Comparison of ENCODE assay signal across 14 cellular contexts in genomic region chr2:108403494-108403893, GRCh38. TPM values are rescaled to one million over a fixed set of nuclear protein-coding genes. Genes with fewer than 3 reads are reported as not detected.
DNase-seq lines count a peak whose midpoint lies in the region; ATAC-seq and TF ChIP-seq lines count a peak whose summit lies in the region.
"Had no signal": no experiment of that assay in that cellular context is flagged by ENCODE, and none has a peak within 500 bp of the region (broad histone marks: within the 10 kb centered on the region; RNA-seq: fewer than 3 reads in every experiment).

No MANE protein-coding gene starts in this region.

- H3K36me3 ChIP-seq in BE2C (no peaks in the 10 kb centered on the region), HUES64 (ENCODE audit: insufficient read depth, low read length) (no peaks in the 10 kb centered on the region), endodermal cell (ENCODE audit: control insufficient read depth, insufficient read depth, low read length) (no peaks in the 10 kb centered on the region), mesendoderm (ENCODE audit: control insufficient read depth, insufficient read depth, low read length) (no peaks in the 10 kb centered on the region), sigmoid colon (no peaks in the 10 kb centered on the region)
- H3K36me3 ChIP-seq: heart left ventricle had no signal

- ATAC-seq in HG02981 (IDR thresholded peaks at IDR 0.05; ENCODE audit: unreplicated experiment) = no peak
- ATAC-seq: heart left ventricle; stimulated activated naive CD8-positive, alpha-beta T cell treated with anti-CD3 and anti-CD28 coated beads, Interleukin-15, amount 100 ng/mL, for 72 hours had no signal

- H3K27ac Mint-ChIP-seq in endodermal cell = peak overlapping the region; percentile 66
- no peak overlapping the region for H3K27ac Mint-ChIP-seq in type B pancreatic cell
- H3K27ac Mint-ChIP-seq: activated naive CD8-positive, alpha-beta T cell treated with anti-CD3 and anti-CD28 coated beads, Interleukin-2, amount 10 ng/mL, durations not matched to agents 7 days and 5 days; memory B cell; stimulated activated naive CD8-positive, alpha-beta T cell treated with anti-CD3 and anti-CD28 coated beads, Interleukin-15, amount 100 ng/mL, for 72 hours had no signal

- H2BK120ac ChIP-seq in mesendoderm (ENCODE audit: low read depth, low read length) = no peak overlapping the region

- no peaks in the 10 kb centered on the region for H3K79me1 ChIP-seq in mesendoderm (ENCODE audit: low read length)

- intact Hi-C loops in sigmoid colon (cut with DNase I) = no loop called here

- 35% methylated on average over 7 of the region's 7 CpGs for WGBS in HUES64
- 8 to 58% methylated on average over 2 to 7 of the region's 7 CpGs for WGBS in endodermal cell (ENCODE audit: insufficient coverage in 1 of 2, insufficient read length in 1 of 2), 2 experiments
- no CpG with 5 or more reads among the region's 7 CpGs for WGBS in mesendoderm (ENCODE audit: extremely low coverage, insufficient coverage, low lambda C conversion rate)
- WGBS in sigmoid colon, 2 donors = 61 to 81% methylated on average over 7 of the region's 7 CpGs

- H3K4me3 ChIP-seq in BE2C (ENCODE audit: low read depth, low read length) (no peak overlapping the region), HUES64 (ENCODE audit: low read length) (no peak overlapping the region), endodermal cell (ENCODE audit: low read length) (no peak overlapping the region), mesendoderm (ENCODE audit: low read length) (no peak overlapping the region), sigmoid colon (no peak overlapping the region)
- H3K4me3 ChIP-seq: heart left ventricle had no signal

- H3K27me3 Mint-ChIP-seq in endodermal cell (ENCODE audit: insufficient read depth) (no peaks in the 10 kb centered on the region), type B pancreatic cell (no peaks in the 10 kb centered on the region)

- H3K4me2 ChIP-seq in mesendoderm (ENCODE audit: low read length) = no peak overlapping the region

- H3K4me1 ChIP-seq in BE2C (no peaks in the 10 kb centered on the region), HUES64 (ENCODE audit: insufficient read depth, low read length) (no peaks in the 10 kb centered on the region), endodermal cell (ENCODE audit: control insufficient read depth, insufficient read depth, low read length) (no peaks in the 10 kb centered on the region), mesendoderm (ENCODE audit: control insufficient read depth, low read depth, low read length) (no peaks in the 10 kb centered on the region), sigmoid colon (no peaks in the 10 kb centered on the region)
- H3K4me1 ChIP-seq: heart left ventricle had no signal

- H2BK5ac ChIP-seq in mesendoderm (ENCODE audit: low read length) = no peak overlapping the region

- TF ChIP-seq CTCF in BE2C (IDR thresholded peaks at IDR 0.05; ENCODE audit: low read depth, low read length) (no peak), endodermal cell (conservative IDR thresholded peaks at IDR 0.05) (no peak), type B pancreatic cell (conservative IDR thresholded peaks at IDR 0.05) (no peak), sigmoid colon (IDR thresholded peaks at IDR 0.05) (no peak)

- H2BK15ac ChIP-seq in mesendoderm (replicated peaks; ENCODE audit: low read depth) = no peak overlapping the region

- H3K9ac ChIP-seq in HUES64 (ENCODE audit: low read depth, low read length) (no peak overlapping the region), endodermal cell (ENCODE audit: extremely low read depth, low read length, poor library complexity, severe bottlenecking) (no peak overlapping the region), mesendoderm (ENCODE audit: low read length) (no peak overlapping the region)

- H3K4me3 Mint-ChIP-seq in endodermal cell = no peak overlapping the region
- H3K4me3 Mint-ChIP-seq in type B pancreatic cell = no peak overlapping the region
- H3K4me3 Mint-ChIP-seq: activated naive CD8-positive, alpha-beta T cell treated with anti-CD3 and anti-CD28 coated beads, Interleukin-2, amount 10 ng/mL, durations not matched to agents 7 days and 5 days; memory B cell; stimulated activated naive CD8-positive, alpha-beta T cell treated with anti-CD3 and anti-CD28 coated beads, Interleukin-15, amount 100 ng/mL, for 72 hours had no signal

- peaks cover 6% of the 10 kb centered on the region for H3K36me3 Mint-ChIP-seq in endodermal cell (ENCODE audit: low read depth)
- H3K36me3 Mint-ChIP-seq in type B pancreatic cell = peaks cover 15% of the 10 kb centered on the region

- TF ChIP-seq POLR2A in sigmoid colon (IDR thresholded peaks at IDR 0.05) = no peak

- DNase-seq in BE2C (peak; percentile 46), endodermal cell (peak; percentile 92), mesendoderm (peak; percentile 95), UCSD-AML1 (lab: John Stamatoyannopoulos, UW; ENCODE audit: unreplicated experiment) (no peak), type B pancreatic cell (ENCODE audit: extremely low spot score, unreplicated experiment) (no peak), sigmoid colon (no peak)
- DNase-seq: activated naive CD8-positive, alpha-beta T cell treated with anti-CD3 and anti-CD28 coated beads, Interleukin-2, amount 10 ng/mL, durations not matched to agents 7 days and 5 days; heart left ventricle; NCI-H1105 treated with DMSO at 0.1 percent for 48 hours; NCI-H524 treated with DMSO at 0.1 percent for 48 hours; stimulated activated naive CD8-positive, alpha-beta T cell treated with anti-CD3 and anti-CD28 coated beads, Interleukin-15, amount 100 ng/mL, for 72 hours had no signal

- peak overlapping the region; percentile 60; the same call in 1 of the 2 replicates for H3K27ac ChIP-seq in HUES64 (ENCODE audit: low read depth, low read length)
- H3K27ac ChIP-seq in endodermal cell (ENCODE audit: low read depth, low read length) = no peak overlapping the region
- H3K27ac ChIP-seq in mesendoderm (ENCODE audit: low read depth, low read length) = peak overlapping the region; percentile 76
- H3K27ac ChIP-seq in sigmoid colon = no peak overlapping the region
- H3K27ac ChIP-seq: heart left ventricle had no signal

- H3K27me3 ChIP-seq in BE2C = no peaks in the 10 kb centered on the region
- H3K27me3 ChIP-seq in HUES64 (ENCODE audit: insufficient read depth, low read length) = no peaks in the 10 kb centered on the region
- no peaks in the 10 kb centered on the region for H3K27me3 ChIP-seq in endodermal cell (ENCODE audit: control insufficient read depth, insufficient read depth, low read length, poor library complexity, severe bottlenecking)
- H3K27me3 ChIP-seq in mesendoderm (ENCODE audit: insufficient read depth, low read length, poor library complexity) = no peaks in the 10 kb centered on the region
- no peaks in the 10 kb centered on the region for H3K27me3 ChIP-seq in sigmoid colon
- H3K27me3 ChIP-seq: heart left ventricle had no signal

- H3K18ac ChIP-seq in mesendoderm (ENCODE audit: low read length) = peak overlapping the region; percentile 40

- no peak overlapping the region for H4K8ac ChIP-seq in mesendoderm (ENCODE audit: low read depth, low read length)

- H4K5ac ChIP-seq in mesendoderm (ENCODE audit: low read length) = no peak overlapping the region

- TF ChIP-seq EP300 in sigmoid colon (IDR thresholded peaks at IDR 0.05) = no peak

- H3K9me3 Mint-ChIP-seq in endodermal cell (peaks cover 40% of the 10 kb centered on the region), type B pancreatic cell (peaks cover 18% of the 10 kb centered on the region)

- H3K23ac ChIP-seq in mesendoderm (ENCODE audit: low read length) = no peak overlapping the region

- no peak overlapping the region for H3K56ac ChIP-seq in mesendoderm (ENCODE audit: low read length)

- H3K79me2 ChIP-seq in mesendoderm (ENCODE audit: control insufficient read depth, insufficient read depth, low read length) = no peaks in the 10 kb centered on the region

- no peak overlapping the region for H2AK5ac ChIP-seq in mesendoderm (ENCODE audit: low read length)

- H3K9me3 ChIP-seq in BE2C = no peaks in the 10 kb centered on the region
- peaks cover 39% of the 10 kb centered on the region for H3K9me3 ChIP-seq in HUES64 (ENCODE audit: insufficient read depth, low read depth, low read length)
- peaks cover 30% of the 10 kb centered on the region for H3K9me3 ChIP-seq in endodermal cell (ENCODE audit: control insufficient read depth, low read length)
- peaks cover 5 to 18% (median 12%) of the 10 kb centered on the region in 4 donors for H3K9me3 ChIP-seq in sigmoid colon

- H3K4me1 Mint-ChIP-seq in endodermal cell (peaks cover 6% of the 10 kb centered on the region), type B pancreatic cell (ENCODE audit: unreplicated experiment) (peaks cover 10% of the 10 kb centered on the region)
- H3K4me1 Mint-ChIP-seq: activated naive CD8-positive, alpha-beta T cell treated with anti-CD3 and anti-CD28 coated beads, Interleukin-2, amount 10 ng/mL, durations not matched to agents 7 days and 5 days; memory B cell; stimulated activated naive CD8-positive, alpha-beta T cell treated with anti-CD3 and anti-CD28 coated beads, Interleukin-15, amount 100 ng/mL, for 72 hours had no signal

- H3K4ac ChIP-seq in mesendoderm (ENCODE audit: low read depth, low read length) = no peak overlapping the region

RNA-seq across cellular contexts. Expression of gene SULT1C4, which starts 25.7 kb away (rescaled TPM):
- 0.65 TPM for polyA plus RNA-seq in BE2C (2012; ENCODE audit: insufficient read depth, insufficient read length, low read depth)
- 2.9 TPM for polyA plus RNA-seq in HUES64 (2013, experiment 1 of 2)
- polyA plus RNA-seq in HUES64 (2013, experiment 2 of 2) = 6.3 TPM
- total RNA-seq in endodermal cell (1 to 10 TPM; 2.4 to 2.7 TPM), type B pancreatic cell (ENCODE audit: low replicate concordance) (3.5 and 27.5 TPM in 2 replicates), sigmoid colon (1 to 10 TPM; 2.6 to 7.2 (median 4.8) TPM)
- 16.2 TPM for polyA plus RNA-seq in endodermal cell (2013, experiment 1 of 2)
- polyA plus RNA-seq in endodermal cell (2013, experiment 2 of 2) = 12.8 TPM
- polyA plus RNA-seq in mesendoderm (2013, experiment 1 of 2) = 1.2 TPM
- 0.95 TPM for polyA plus RNA-seq in mesendoderm (2013, experiment 2 of 2)
- 1 to 10 TPM in 1 of 3 donors, under 1 TPM in 1, not detected in 1; 0.60 to 1.0 TPM for polyA plus RNA-seq in sigmoid colon
- total RNA-seq: activated naive CD8-positive, alpha-beta T cell treated with anti-CD3 and anti-CD28 coated beads, Interleukin-2, amount 10 ng/mL, durations not matched to agents 7 days and 5 days had no signal

RNA-seq across cellular contexts. Expression of gene GCC2, which starts 45.5 kb away (rescaled TPM):
- 3.3 TPM for polyA plus RNA-seq in BE2C (2012; ENCODE audit: insufficient read depth, insufficient read length, low read depth)
- 23.0 TPM for polyA plus RNA-seq in HUES64 (2013, experiment 1 of 2)
- 26.7 TPM for polyA plus RNA-seq in HUES64 (2013, experiment 2 of 2)
- total RNA-seq in endodermal cell = 10 to 100 TPM; 57.0 to 59.9 TPM
- 24.0 TPM for polyA plus RNA-seq in endodermal cell (2013, experiment 1 of 2)
- polyA plus RNA-seq in endodermal cell (2013, experiment 2 of 2) = 26.3 TPM
- 35.4 TPM for polyA plus RNA-seq in mesendoderm (2013, experiment 1 of 2)
- polyA plus RNA-seq in mesendoderm (2013, experiment 2 of 2) = 37.2 TPM
- 40.5 and 48.1 TPM in 2 replicates for total RNA-seq in type B pancreatic cell (ENCODE audit: low replicate concordance)
- 10 to 100 TPM; 29.6 to 47.1 (median 37.2) TPM for total RNA-seq in sigmoid colon
- polyA plus RNA-seq in sigmoid colon = 10 to 100 TPM; 18.0 to 22.7 (median 20.6) TPM

Comparison
In these comparisons a context has a peak if more than half of its experiments do, and no peak if none do; other contexts are left out.
1. DNase-seq: peak in BE2C (single experiment), endodermal cell (single experiment) and mesendoderm (single experiment); none in UCSD-AML1 (single experiment), type B pancreatic cell (single experiment) and sigmoid colon (single experiment).
2. H3K27ac ChIP-seq: peak in HUES64 (single experiment) and mesendoderm (single experiment); none in endodermal cell (single experiment) and sigmoid colon (0 of 4).